ENCODE assay signal across 1 cellular context in genomic region chr2:48221846-48222516, GRCh38.
TF ChIP-seq lines count a peak whose summit lies in the region.

No MANE protein-coding gene starts in this region.

TF ChIP-seq in HepG2, 621 proteins besides CTCF, POLR2A, EP300 and RAD21 (continued from another document and continues in another):
- 0 out of 4 replicates have a peak, but pooled peaks of 1 of the 2 experiments have one; percentile 2 for TF ChIP-seq MAFK (conservative IDR thresholded peaks at IDR 0.05 in 1 of 2, IDR thresholded peaks at IDR 0.05 in 1 of 2; ENCODE audit: low read length in 2 of 2)
- TF ChIP-seq ZFP91 (CRISPR knock-in tag; IDR thresholded peaks at IDR 0.05; ENCODE audit: borderline replicate concordance): 0 out of 2 replicates have a peak, but pooled peaks have one; percentile 32
- TF ChIP-seq ZBTB33 (CRISPR knock-in tag; IDR thresholded peaks at IDR 0.05): 0 out of 2 replicates have a peak, but pooled peaks have one; percentile 18
- TF ChIP-seq NPAS2 (CRISPR knock-in tag; IDR thresholded peaks at IDR 0.05; ENCODE audit: borderline replicate concordance): no peak
- TF ChIP-seq MTF1 (CRISPR knock-in tag; IDR thresholded peaks at IDR 0.05): no peak; the same call in 1 of the 2 replicates
- TF ChIP-seq, protein P1, sequence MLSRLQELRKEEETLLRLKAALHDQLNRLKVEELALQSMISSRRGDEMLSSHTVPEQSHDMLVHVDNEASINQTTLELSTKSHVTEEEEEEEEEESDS (CRISPR knock-in tag; IDR thresholded peaks at IDR 0.05; ENCODE audit: borderline replicate concordance): peak; percentile 95
- TF ChIP-seq NR1H2 (CRISPR knock-in tag; IDR thresholded peaks at IDR 0.05; ENCODE audit: borderline replicate concordance, low read depth): no peak
- peak; percentile 53; the same call in 1 of the 2 replicates for TF ChIP-seq ZNF691 (CRISPR knock-in tag; IDR thresholded peaks at IDR 0.05; ENCODE audit: borderline replicate concordance, low read depth)
- TF ChIP-seq, protein P2, sequence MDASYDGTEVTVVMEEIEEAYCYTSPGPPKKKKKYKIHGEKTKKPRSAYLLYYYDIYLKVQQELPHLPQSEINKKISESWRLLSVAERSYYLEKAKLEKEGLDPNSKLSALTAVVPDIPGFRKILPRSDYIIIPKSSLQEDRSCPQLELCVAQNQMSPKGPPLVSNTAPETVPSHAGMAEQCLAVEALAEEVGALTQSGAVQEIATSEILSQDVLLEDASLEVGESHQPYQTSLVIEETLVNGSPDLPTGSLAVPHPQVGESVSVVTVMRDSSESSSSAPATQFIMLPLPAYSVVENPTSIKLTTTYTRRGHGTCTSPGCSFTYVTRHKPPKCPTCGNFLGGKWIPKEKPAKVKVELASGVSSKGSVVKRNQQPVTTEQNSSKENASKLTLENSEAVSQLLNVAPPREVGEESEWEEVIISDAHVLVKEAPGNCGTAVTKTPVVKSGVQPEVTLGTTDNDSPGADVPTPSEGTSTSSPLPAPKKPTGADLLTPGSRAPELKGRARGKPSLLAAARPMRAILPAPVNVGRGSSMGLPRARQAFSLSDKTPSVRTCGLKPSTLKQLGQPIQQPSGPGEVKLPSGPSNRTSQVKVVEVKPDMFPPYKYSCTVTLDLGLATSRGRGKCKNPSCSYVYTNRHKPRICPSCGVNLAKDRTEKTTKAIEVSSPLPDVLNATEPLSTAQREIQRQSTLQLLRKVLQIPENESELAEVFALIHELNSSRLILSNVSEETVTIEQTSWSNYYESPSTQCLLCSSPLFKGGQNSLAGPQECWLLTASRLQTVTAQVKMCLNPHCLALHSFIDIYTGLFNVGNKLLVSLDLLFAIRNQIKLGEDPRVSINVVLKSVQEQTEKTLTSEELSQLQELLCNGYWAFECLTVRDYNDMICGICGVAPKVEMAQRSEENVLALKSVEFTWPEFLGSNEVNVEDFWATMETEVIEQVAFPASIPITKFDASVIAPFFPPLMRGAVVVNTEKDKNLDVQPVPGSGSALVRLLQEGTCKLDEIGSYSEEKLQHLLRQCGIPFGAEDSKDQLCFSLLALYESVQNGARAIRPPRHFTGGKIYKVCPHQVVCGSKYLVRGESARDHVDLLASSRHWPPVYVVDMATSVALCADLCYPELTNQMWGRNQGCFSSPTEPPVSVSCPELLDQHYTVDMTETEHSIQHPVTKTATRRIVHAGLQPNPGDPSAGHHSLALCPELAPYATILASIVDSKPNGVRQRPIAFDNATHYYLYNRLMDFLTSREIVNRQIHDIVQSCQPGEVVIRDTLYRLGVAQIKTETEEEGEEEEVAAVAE (CRISPR knock-in tag; IDR thresholded peaks at IDR 0.05; ENCODE audit: borderline replicate concordance): peak; percentile 74
- no peak for TF ChIP-seq POLR2G (IDR thresholded peaks at IDR 0.05; ENCODE audit: low read depth, low read length)
- no peak for TF ChIP-seq KAT2B (IDR thresholded peaks at IDR 0.05; ENCODE audit: borderline replicate concordance, low read depth, low read length)
- TF ChIP-seq ZNF232 (CRISPR knock-in tag; IDR thresholded peaks at IDR 0.05; ENCODE audit: borderline replicate concordance): no peak; the same call in none of the 2 replicates
- TF ChIP-seq POGZ (CRISPR knock-in tag; IDR thresholded peaks at IDR 0.05): peak; percentile 99
- no peak for TF ChIP-seq CENPT (CRISPR knock-in tag; IDR thresholded peaks at IDR 0.05; ENCODE audit: low read depth)
- no peak for TF ChIP-seq THAP9 (CRISPR knock-in tag; IDR thresholded peaks at IDR 0.05; ENCODE audit: borderline replicate concordance)
- TF ChIP-seq MLLT10 (CRISPR knock-in tag; IDR thresholded peaks at IDR 0.05): no peak
- peak; percentile 66; the same call in 1 of the 2 replicates for TF ChIP-seq ZNF430 (CRISPR knock-in tag; IDR thresholded peaks at IDR 0.05)
- TF ChIP-seq ZNF564 (CRISPR knock-in tag; IDR thresholded peaks at IDR 0.05): no peak; the same call in 1 of the 2 replicates
- no peak; the same call in 1 of the 2 replicates for TF ChIP-seq ZNF235 (CRISPR knock-in tag; IDR thresholded peaks at IDR 0.05; ENCODE audit: borderline replicate concordance)
- TF ChIP-seq, protein P3, sequence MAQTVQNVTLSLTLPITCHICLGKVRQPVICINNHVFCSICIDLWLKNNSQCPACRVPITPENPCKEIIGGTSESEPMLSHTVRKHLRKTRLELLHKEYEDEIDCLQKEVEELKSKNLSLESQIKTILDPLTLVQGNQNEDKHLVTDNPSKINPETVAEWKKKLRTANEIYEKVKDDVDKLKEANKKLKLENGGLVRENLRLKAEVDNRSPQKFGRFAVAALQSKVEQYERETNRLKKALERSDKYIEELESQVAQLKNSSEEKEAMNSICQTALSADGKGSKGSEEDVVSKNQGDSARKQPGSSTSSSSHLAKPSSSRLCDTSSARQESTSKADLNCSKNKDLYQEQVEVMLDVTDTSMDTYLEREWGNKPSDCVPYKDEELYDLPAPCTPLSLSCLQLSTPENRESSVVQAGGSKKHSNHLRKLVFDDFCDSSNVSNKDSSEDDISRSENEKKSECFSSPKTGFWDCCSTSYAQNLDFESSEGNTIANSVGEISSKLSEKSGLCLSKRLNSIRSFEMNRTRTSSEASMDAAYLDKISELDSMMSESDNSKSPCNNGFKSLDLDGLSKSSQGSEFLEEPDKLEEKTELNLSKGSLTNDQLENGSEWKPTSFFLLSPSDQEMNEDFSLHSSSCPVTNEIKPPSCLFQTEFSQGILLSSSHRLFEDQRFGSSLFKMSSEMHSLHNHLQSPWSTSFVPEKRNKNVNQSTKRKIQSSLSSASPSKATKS (CRISPR knock-in tag; IDR thresholded peaks at IDR 0.05): peak; percentile 97; the same call in 1 of the 2 replicates
- TF ChIP-seq MIER3 (CRISPR knock-in tag; IDR thresholded peaks at IDR 0.05; ENCODE audit: borderline replicate concordance): peak; percentile 100
- no peak for TF ChIP-seq ZNF597 (CRISPR knock-in tag; IDR thresholded peaks at IDR 0.05)
- 0 out of 2 replicates have a peak, but pooled peaks have one; percentile 13 for TF ChIP-seq MLXIP (CRISPR knock-in tag; IDR thresholded peaks at IDR 0.05; ENCODE audit: borderline replicate concordance)
- no peak for TF ChIP-seq HCFC1 (IDR thresholded peaks at IDR 0.05; ENCODE audit: low read depth, low read length)
- TF ChIP-seq ZNF275 (CRISPR knock-in tag; IDR thresholded peaks at IDR 0.05; ENCODE audit: borderline replicate concordance): peak; percentile 91; the same call in 1 of the 2 replicates
- no peak; the same call in 1 of the 2 replicates for TF ChIP-seq TRIM24 (CRISPR knock-in tag; IDR thresholded peaks at IDR 0.05)
- no peak for TF ChIP-seq PLSCR1 (CRISPR knock-in tag; IDR thresholded peaks at IDR 0.05; ENCODE audit: borderline replicate concordance)
- TF ChIP-seq TBX3 (IDR thresholded peaks at IDR 0.05; ENCODE audit: borderline replicate concordance): peak; percentile 100
- TF ChIP-seq, protein P4, sequence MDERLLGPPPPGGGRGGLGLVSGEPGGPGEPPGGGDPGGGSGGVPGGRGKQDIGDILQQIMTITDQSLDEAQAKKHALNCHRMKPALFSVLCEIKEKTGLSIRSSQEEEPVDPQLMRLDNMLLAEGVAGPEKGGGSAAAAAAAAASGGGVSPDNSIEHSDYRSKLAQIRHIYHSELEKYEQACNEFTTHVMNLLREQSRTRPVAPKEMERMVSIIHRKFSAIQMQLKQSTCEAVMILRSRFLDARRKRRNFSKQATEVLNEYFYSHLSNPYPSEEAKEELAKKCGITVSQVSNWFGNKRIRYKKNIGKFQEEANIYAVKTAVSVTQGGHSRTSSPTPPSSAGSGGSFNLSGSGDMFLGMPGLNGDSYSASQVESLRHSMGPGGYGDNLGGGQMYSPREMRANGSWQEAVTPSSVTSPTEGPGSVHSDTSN (CRISPR knock-in tag; IDR thresholded peaks at IDR 0.05): peak; percentile 74
